ENCODE assay signal across 19 cellular contexts in genomic region chr7:139328375-139328774, GRCh38. TPM values are rescaled to one million over a fixed set of nuclear protein-coding genes. Genes with fewer than 3 reads are reported as not detected.
DNase-seq lines count a peak whose midpoint lies in the region; ATAC-seq, FAIRE-seq and TF ChIP-seq lines count a peak whose summit lies in the region.
"Had no signal": no experiment of that assay in that cellular context is flagged by ENCODE, and none has a peak within 500 bp of the region (broad histone marks: within the 10 kb centered on the region; RNA-seq: fewer than 3 reads in every experiment).

No MANE protein-coding gene starts in this region.

- no peaks in the 10 kb centered on the region for H3K27me3 ChIP-seq in astrocyte (ENCODE audit: insufficient read depth, low read length)
- no peaks in the 10 kb centered on the region for H3K27me3 ChIP-seq in upper lobe of right lung
- H3K27me3 ChIP-seq: ovary, SJCRH30 had no signal

- H3K9me3 Mint-ChIP-seq in astrocyte (ENCODE audit: unreplicated experiment) = peaks cover 2% of the 10 kb centered on the region
- H3K9me3 Mint-ChIP-seq: activated naive CD8-positive, alpha-beta T cell treated with anti-CD3 and anti-CD28 coated beads, Interleukin-2, amount 50 U/mL, for 24 hours; memory B cell had no signal

- H3K36me3 Mint-ChIP-seq in astrocyte (ENCODE audit: low read depth, unreplicated experiment) = no peaks in the 10 kb centered on the region
- H3K36me3 Mint-ChIP-seq: memory B cell had no signal

- H3K4me3 ChIP-seq in AG04449 (ENCODE audit: low read depth, low read length) (no peak overlapping the region), astrocyte (ENCODE audit: insufficient read depth, low read depth, low read length) (no peak overlapping the region), upper lobe of right lung (no peak overlapping the region)
- H3K4me3 ChIP-seq: HAP-1, ovary, SJCRH30 had no signal

- H3K4me3 Mint-ChIP-seq in astrocyte (ENCODE audit: unreplicated experiment) = no peak overlapping the region
- H3K4me3 Mint-ChIP-seq: activated naive CD8-positive, alpha-beta T cell treated with anti-CD3 and anti-CD28 coated beads, Interleukin-2, amount 50 U/mL, for 24 hours; memory B cell had no signal

- H3K9me3 ChIP-seq in astrocyte (ENCODE audit: insufficient read depth, low read depth, low read length) (no peaks in the 10 kb centered on the region), upper lobe of right lung (no peaks in the 10 kb centered on the region)
- H3K9me3 ChIP-seq: HAP-1, ovary, SJCRH30 had no signal

- H3K27ac Mint-ChIP-seq in astrocyte (ENCODE audit: unreplicated experiment) = no peak overlapping the region
- H3K27ac Mint-ChIP-seq: activated naive CD8-positive, alpha-beta T cell treated with anti-CD3 and anti-CD28 coated beads, Interleukin-2, amount 50 U/mL, for 24 hours; memory B cell had no signal

- CTCF ChIA-PET in AG04449 (lab: Yijun Ruan, JAX) = interaction anchor here (1.3 kb wide), 1 partner anchor 11 kb away, joined by 16 read pairs; no protein-coding TSS in a partner anchor

- ATAC-seq in upper lobe of right lung (no peak), HG02678 (IDR thresholded peaks at IDR 0.05; ENCODE audit: unreplicated experiment) (no peak)
- ATAC-seq: activated naive CD8-positive, alpha-beta T cell treated with anti-CD3 and anti-CD28 coated beads, Interleukin-2, amount 50 U/mL, for 24 hours had no signal

- intact Hi-C loops in upper lobe of right lung (cut with DNase I) = no loop called here

- no peak overlapping the region for H2AFZ ChIP-seq in astrocyte (ENCODE audit: low read depth, low read length)

- no peak for TF ChIP-seq CTCF in AG04449 (IDR thresholded peaks at IDR 0.05; ENCODE audit: insufficient read depth, low read length, missing control alignments)
- TF ChIP-seq CTCF in astrocyte (IDR thresholded peaks at IDR 0.05; ENCODE audit: insufficient read depth, low read depth, low read length) = no peak
- TF ChIP-seq CTCF in upper lobe of right lung (IDR thresholded peaks at IDR 0.05) = no peak

- H4K20me1 ChIP-seq in astrocyte (ENCODE audit: insufficient read depth, low read length) = no peaks in the 10 kb centered on the region

- no peak overlapping the region for H3K9ac ChIP-seq in astrocyte (ENCODE audit: low read length)

- H3K27me3 Mint-ChIP-seq in astrocyte (ENCODE audit: low read depth, unreplicated experiment) = peaks cover 3% of the 10 kb centered on the region
- H3K27me3 Mint-ChIP-seq: activated naive CD8-positive, alpha-beta T cell treated with anti-CD3 and anti-CD28 coated beads, Interleukin-2, amount 50 U/mL, for 24 hours; memory B cell had no signal

- H3K36me3 ChIP-seq in astrocyte (ENCODE audit: insufficient read depth, low read length) (no peaks in the 10 kb centered on the region), upper lobe of right lung (no peaks in the 10 kb centered on the region)
- H3K36me3 ChIP-seq: HAP-1, ovary, SJCRH30 had no signal

- no peak overlapping the region for H3K27ac ChIP-seq in astrocyte (ENCODE audit: low read depth, low read length)
- H3K27ac ChIP-seq in upper lobe of right lung = no peak overlapping the region
- H3K27ac ChIP-seq: ovary, SJCRH30, VCaP had no signal

- H3K79me2 ChIP-seq in astrocyte (ENCODE audit: insufficient read depth, low read length) = no peaks in the 10 kb centered on the region

- FAIRE-seq in astrocyte (lab: Jason Lieb, UNC) = no peak

- H3K4me1 Mint-ChIP-seq in astrocyte (ENCODE audit: low read depth, unreplicated experiment) = no peaks in the 10 kb centered on the region

- no peak overlapping the region for H3K4me2 ChIP-seq in astrocyte (ENCODE audit: low read length)

- peak; percentile 67 for DNase-seq in AG04449 (ENCODE audit: low read depth, low spot score)
- DNase-seq in HPDE6-E6E7 (ENCODE audit: extremely low spot score) = peak; percentile 27
- DNase-seq in astrocyte (ENCODE audit: low read depth) = peak; percentile 63
- peak; percentile 71 for DNase-seq in hepatic stellate cell (ENCODE audit: low spot score)
- no peak for DNase-seq in cortex of kidney (lab: John Stamatoyannopoulos, UW)
- no peak for DNase-seq in NCI-H2227 treated with DMSO at 0.1 percent for 48 hours (lab: John Stamatoyannopoulos, UW)
- DNase-seq in upper lobe of right lung = no peak
- DNase-seq: ACHN; activated naive CD8-positive, alpha-beta T cell treated with anti-CD3 and anti-CD28 coated beads, Interleukin-2, amount 50 U/mL, for 24 hours; DMS79; hippocampal formation; NCI-H1417 treated with DMSO at 0.1 percent for 48 hours; NCI-H748 treated with DMSO at 0.1 percent for 48 hours; ovary; SJCRH30 had no signal

- no peaks in the 10 kb centered on the region for H3K4me1 ChIP-seq in astrocyte (ENCODE audit: insufficient read depth, low read length)
- H3K4me1 ChIP-seq in upper lobe of right lung = no peaks in the 10 kb centered on the region
- H3K4me1 ChIP-seq: HAP-1, SJCRH30 had no signal

- POLR2A ChIA-PET in AG04449 (lab: Yijun Ruan, JAX) = interaction anchor here (0.6 kb wide), 1 partner anchor 732 kb away, joined by 4 read pairs; no protein-coding TSS in a partner anchor

RNA-seq across cellular contexts. Expression of gene FMC1, which starts 12.8 kb away (rescaled TPM):
- total RNA-seq in astrocyte (3.0 and 8.4 TPM in 2 replicates), upper lobe of right lung (11.4 TPM)

RNA-seq across cellular contexts. Expression of gene LUC7L2, which starts 31.3 kb away (rescaled TPM):
- total RNA-seq in astrocyte = 87.8 and 91.8 TPM in 2 replicates
- total RNA-seq in upper lobe of right lung = 79.5 TPM

Comparison
In these comparisons a context has a peak if more than half of its experiments do, and no peak if none do; other contexts are left out.
1. DNase-seq: peak in AG04449 (single experiment), HPDE6-E6E7 (single experiment), astrocyte (single experiment) and hepatic stellate cell (single experiment); none in cortex of kidney (single experiment), NCI-H2227 treated with DMSO at 0.1 percent for 48 hours (single experiment) and upper lobe of right lung (single experiment).